1 cellular context compared by ENCODE assay signal in genomic region chr3:67620869-67621268, GRCh38.
TF ChIP-seq lines count a peak whose summit lies in the region.

No MANE protein-coding gene starts in this region.

TF ChIP-seq in SK-N-SH treated with all-trans-retinoic acid at 6 μM for 48 hours, 23 proteins besides CTCF, POLR2A, EP300 and RAD21 (continued from another document):
- TF ChIP-seq, protein P1, sequence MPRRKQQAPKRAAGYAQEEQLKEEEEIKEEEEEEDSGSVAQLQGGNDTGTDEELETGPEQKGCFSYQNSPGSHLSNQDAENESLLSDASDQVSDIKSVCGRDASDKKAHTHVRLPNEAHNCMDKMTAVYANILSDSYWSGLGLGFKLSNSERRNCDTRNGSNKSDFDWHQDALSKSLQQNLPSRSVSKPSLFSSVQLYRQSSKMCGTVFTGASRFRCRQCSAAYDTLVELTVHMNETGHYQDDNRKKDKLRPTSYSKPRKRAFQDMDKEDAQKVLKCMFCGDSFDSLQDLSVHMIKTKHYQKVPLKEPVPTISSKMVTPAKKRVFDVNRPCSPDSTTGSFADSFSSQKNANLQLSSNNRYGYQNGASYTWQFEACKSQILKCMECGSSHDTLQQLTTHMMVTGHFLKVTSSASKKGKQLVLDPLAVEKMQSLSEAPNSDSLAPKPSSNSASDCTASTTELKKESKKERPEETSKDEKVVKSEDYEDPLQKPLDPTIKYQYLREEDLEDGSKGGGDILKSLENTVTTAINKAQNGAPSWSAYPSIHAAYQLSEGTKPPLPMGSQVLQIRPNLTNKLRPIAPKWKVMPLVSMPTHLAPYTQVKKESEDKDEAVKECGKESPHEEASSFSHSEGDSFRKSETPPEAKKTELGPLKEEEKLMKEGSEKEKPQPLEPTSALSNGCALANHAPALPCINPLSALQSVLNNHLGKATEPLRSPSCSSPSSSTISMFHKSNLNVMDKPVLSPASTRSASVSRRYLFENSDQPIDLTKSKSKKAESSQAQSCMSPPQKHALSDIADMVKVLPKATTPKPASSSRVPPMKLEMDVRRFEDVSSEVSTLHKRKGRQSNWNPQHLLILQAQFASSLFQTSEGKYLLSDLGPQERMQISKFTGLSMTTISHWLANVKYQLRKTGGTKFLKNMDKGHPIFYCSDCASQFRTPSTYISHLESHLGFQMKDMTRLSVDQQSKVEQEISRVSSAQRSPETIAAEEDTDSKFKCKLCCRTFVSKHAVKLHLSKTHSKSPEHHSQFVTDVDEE (CRISPR knock-in tag; IDR thresholded peaks at IDR 0.05) = no peak
- no peak for TF ChIP-seq ZFP3 (CRISPR knock-in tag; IDR thresholded peaks at IDR 0.05)
- TF ChIP-seq ARNTL (CRISPR knock-in tag; IDR thresholded peaks at IDR 0.05; ENCODE audit: borderline replicate concordance, low read depth) = no peak
- TF ChIP-seq PATZ1 (CRISPR knock-in tag; IDR thresholded peaks at IDR 0.05; ENCODE audit: borderline replicate concordance) = no peak
- no peak for TF ChIP-seq ZNF8 (CRISPR knock-in tag; IDR thresholded peaks at IDR 0.05)
